Comparison of ENCODE assay signal across 8 cellular contexts in the genomic region with DNA sequence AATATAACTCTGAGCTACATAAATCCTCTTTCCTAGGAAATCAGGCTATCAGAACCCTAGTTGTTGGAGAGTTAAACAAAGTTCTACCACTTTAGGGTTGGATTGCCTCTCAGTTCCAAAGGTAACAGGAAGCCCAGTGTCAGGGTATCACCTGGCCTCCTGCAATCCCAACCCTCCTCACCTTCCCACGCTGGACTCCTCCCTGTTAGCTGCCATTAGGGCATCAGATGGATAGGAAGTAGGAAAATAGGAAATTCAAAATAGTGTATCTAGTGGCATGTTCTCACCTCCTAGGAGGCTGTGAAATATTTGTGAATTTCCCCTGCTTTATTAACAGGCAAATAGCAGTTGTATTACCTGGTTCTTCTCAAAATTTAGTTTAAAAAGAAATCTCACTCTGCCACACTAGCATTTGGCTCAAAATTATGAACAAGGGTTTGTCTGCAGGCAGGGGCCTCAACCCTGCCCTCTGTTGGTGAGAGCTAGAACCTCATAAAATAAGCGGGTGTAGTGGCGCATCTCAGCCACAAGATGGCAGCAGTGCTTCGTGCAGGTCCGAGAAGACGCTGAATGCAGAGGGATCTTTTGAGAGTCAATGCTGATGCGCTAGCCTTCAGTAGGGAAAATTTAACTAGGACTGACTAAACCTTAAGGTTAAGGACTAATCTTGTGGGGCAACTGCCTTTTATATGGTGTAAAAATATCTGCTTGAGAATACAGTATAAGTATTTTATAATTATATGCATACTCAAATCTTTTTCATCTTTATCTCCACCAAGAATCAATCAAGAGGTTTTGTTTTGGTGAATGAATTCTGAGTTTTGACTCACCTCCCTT.
DNase-seq lines count a peak whose midpoint lies in the region; ATAC-seq and TF ChIP-seq lines count a peak whose summit lies in the region.

No MANE protein-coding gene starts in this region.

- H3K36me3 ChIP-seq in HAP-1 (replicated peaks) (no peaks in the 10 kb centered on the region), tibial artery (no peaks in the 10 kb centered on the region)

- DNase-seq in GM03348 (ENCODE audit: low spot score) (peak; percentile 87), HAP-1 (ENCODE audit: low spot score in 2 of 2) (peak; percentile 51 to 68), M059J (ENCODE audit: low read depth) (peak; percentile 77), RWPE1 (ENCODE audit: low spot score) (peak; percentile 81), foreskin keratinocyte (peak; percentile 30 to 61), omental fat pad (ENCODE audit: low spot score) (peak; percentile 39), tibial artery (peak; percentile 69 to 82)

- H3K9me3 ChIP-seq in HAP-1: no peaks in the 10 kb centered on the region
- H3K9me3 ChIP-seq in tibial artery: no peaks in the 10 kb centered on the region

- H3K4me3 Mint-ChIP-seq in activated T-helper 17 cell treated with anti-CD3 and anti-CD28 coated beads, Interleukin-2, amount 50 U/mL, for 72 hours: no peak overlapping the region

- H3K4me3 ChIP-seq in HAP-1: no peak overlapping the region
- no peak overlapping the region for H3K4me3 ChIP-seq in tibial artery

- H3K9me3 Mint-ChIP-seq in activated T-helper 17 cell treated with anti-CD3 and anti-CD28 coated beads, Interleukin-2, amount 50 U/mL, for 72 hours: no peaks in the 10 kb centered on the region

- H3K27me3 Mint-ChIP-seq in activated T-helper 17 cell treated with anti-CD3 and anti-CD28 coated beads, Interleukin-2, amount 50 U/mL, for 72 hours: peaks cover 15% of the 10 kb centered on the region

- H3K27ac ChIP-seq in RWPE1: no peak overlapping the region
- no peak overlapping the region for H3K27ac ChIP-seq in foreskin keratinocyte
- H3K27ac ChIP-seq in tibial artery: no peak overlapping the region

- TF ChIP-seq CTCF in RWPE1 (conservative IDR thresholded peaks at IDR 0.05; ENCODE audit: low read depth) (peak; percentile 100), foreskin keratinocyte (conservative IDR thresholded peaks at IDR 0.05) (peak; percentile 100), omental fat pad (IDR thresholded peaks at IDR 0.05) (peak in 2 of 3 donors; percentile 98 to 100), tibial artery (IDR thresholded peaks at IDR 0.05) (peak; percentile 100)

- intact Hi-C loops in tibial artery (cut with DNase I; ENCODE audit: low total_unique reads): loop anchor here (5.0 to 10.0 kb wide), 2 partner anchors 715 to 773 kb away; no protein-coding TSS in a partner anchor

- CTCF ChIA-PET in RWPE1 (lab: Yijun Ruan, JAX): interaction anchor here (0.5 to 2.1 kb wide), 24 partner anchors 11 to 927 kb away, joined by 3 to 18 read pairs (median 4); a partner anchor contains a TSS

- no peaks in the 10 kb centered on the region for H3K36me3 Mint-ChIP-seq in activated T-helper 17 cell treated with anti-CD3 and anti-CD28 coated beads, Interleukin-2, amount 50 U/mL, for 72 hours (ENCODE audit: low read depth)

- no peaks in the 10 kb centered on the region; the same call in 1 of the 2 replicates for H3K27me3 ChIP-seq in HAP-1 (ENCODE audit: low read depth)
- H3K27me3 ChIP-seq in foreskin keratinocyte: no peaks in the 10 kb centered on the region
- peaks cover 0 to 3% of the 10 kb centered on the region in 2 donors for H3K27me3 ChIP-seq in tibial artery

- in situ Hi-C loops in HAP-1 (cut with MboI; ENCODE audit: low sequenced_read_pairs): loop anchor here (10.0 to 25.0 kb wide), 2 partner anchors 713 to 925 kb away; no protein-coding TSS in a partner anchor

- ATAC-seq in activated T-helper 17 cell treated with anti-CD3 and anti-CD28 coated beads, Interleukin-2, amount 50 U/mL, for 72 hours (replicated peaks): peak; percentile 77
- peak; percentile 76 for ATAC-seq in foreskin keratinocyte
- ATAC-seq in omental fat pad (ENCODE audit: low FRiP score): peak; percentile 78

- POLR2A ChIA-PET in RWPE1 (lab: Yijun Ruan, JAX; ENCODE audit: low non-redundant PET): no interaction called here

- no peak overlapping the region for H3K27ac Mint-ChIP-seq in activated T-helper 17 cell treated with anti-CD3 and anti-CD28 coated beads, Interleukin-2, amount 50 U/mL, for 72 hours

- no peaks in the 10 kb centered on the region for H3K4me1 Mint-ChIP-seq in activated T-helper 17 cell treated with anti-CD3 and anti-CD28 coated beads, Interleukin-2, amount 50 U/mL, for 72 hours

- H3K4me1 ChIP-seq in HAP-1 (no peaks in the 10 kb centered on the region), foreskin keratinocyte (no peaks in the 10 kb centered on the region), tibial artery (no peaks in the 10 kb centered on the region)
